Comparison of ENCODE assay signal across 18 cellular contexts in genomic region chr18:59488899-59489298, GRCh38.
DNase-seq lines count a peak whose midpoint lies in the region; ATAC-seq and TF ChIP-seq lines count a peak whose summit lies in the region.
"Had no signal": no experiment of that assay in that cellular context is flagged by ENCODE, and none has a peak within 500 bp of the region (broad histone marks: within the 10 kb centered on the region; RNA-seq: fewer than 3 reads in every experiment).

No MANE protein-coding gene starts in this region.

- intact Hi-C loops in left lung (cut with DNase I): no loop called here

- H3K27ac ChIP-seq in SK-N-SH (ENCODE audit: low read depth in 2 of 2, low read length in 1 of 2): no peak overlapping the region; a peak in 1 of 4 replicates
- no peak overlapping the region for H3K27ac ChIP-seq in Karpas-422 (ENCODE audit: low read length)
- no peak overlapping the region for H3K27ac ChIP-seq in upper lobe of left lung
- H3K27ac ChIP-seq in left lung: no peak overlapping the region
- no peak overlapping the region for H3K27ac ChIP-seq in neural progenitor cell
- H3K27ac ChIP-seq: right atrium auricular region, tibial nerve had no signal

- H3K4me1 Mint-ChIP-seq in activated CD8-positive, alpha-beta T cell treated with anti-CD3 and anti-CD28 coated beads, Interleukin-2, amount 10 ng/mL, durations not matched to agents 7 days and 5 days (ENCODE audit: low read depth): no peaks in the 10 kb centered on the region
- no peaks in the 10 kb centered on the region for H3K4me1 Mint-ChIP-seq in neural progenitor cell

- H3K9me2 ChIP-seq in SK-N-SH (no peaks in the 10 kb centered on the region), Karpas-422 (replicated peaks; ENCODE audit: insufficient read depth, low read length) (no peaks in the 10 kb centered on the region)

- H4K20me1 ChIP-seq in SK-N-SH (ENCODE audit: insufficient read depth): no peaks in the 10 kb centered on the region
- H4K20me1 ChIP-seq in Karpas-422 (ENCODE audit: insufficient read depth, low read depth, low read length): no peaks in the 10 kb centered on the region
- no peaks in the 10 kb centered on the region for H4K20me1 ChIP-seq in neural progenitor cell (ENCODE audit: low read depth)

- H3K36me3 ChIP-seq in SK-N-SH (replicated peaks in 1 of 2; ENCODE audit: control insufficient read depth in 1 of 2, insufficient read depth in 2 of 2, low read length in 1 of 2) (no peaks in the 10 kb centered on the region), Karpas-422 (ENCODE audit: insufficient read depth, low read length) (no peaks in the 10 kb centered on the region), upper lobe of left lung (no peaks in the 10 kb centered on the region), left lung (no peaks in the 10 kb centered on the region), neural progenitor cell (no peaks in the 10 kb centered on the region)
- H3K36me3 ChIP-seq: right atrium auricular region, tibial nerve had no signal

- DNase-seq in SK-N-SH (no peak), Karpas-422 (peak; percentile 45), upper lobe of left lung (no peak), left lung (no peak), neural progenitor cell (ENCODE audit: low spot score) (no peak)
- DNase-seq in activated CD8-positive, alpha-beta T cell treated with anti-CD3 and anti-CD28 coated beads, Interleukin-2, amount 10 ng/mL, durations not matched to agents 7 days and 5 days: no peak
- DNase-seq: activated CD4-positive, alpha-beta T cell treated with anti-CD3 and anti-CD28 coated beads, Interleukin-2, amount 50 U/mL, for 4 hours; amniotic stem cell; CD4-positive, alpha-beta T cell; EL; Kasumi-1; NCI-H187 treated with DMSO at 0.1 percent for 48 hours; NCI-H526; T1000 had no signal

- H3K27ac Mint-ChIP-seq in activated CD8-positive, alpha-beta T cell treated with anti-CD3 and anti-CD28 coated beads, Interleukin-2, amount 10 ng/mL, durations not matched to agents 7 days and 5 days: no peak overlapping the region
- no peak overlapping the region for H3K27ac Mint-ChIP-seq in neural progenitor cell
- H3K27ac Mint-ChIP-seq: CD4-positive, alpha-beta T cell had no signal

- H3K27me3 ChIP-seq in SK-N-SH (ENCODE audit: insufficient read depth) (no peaks in the 10 kb centered on the region), Karpas-422 (ENCODE audit: low read length) (no peaks in the 10 kb centered on the region), upper lobe of left lung (no peaks in the 10 kb centered on the region), left lung (no peaks in the 10 kb centered on the region), neural progenitor cell (no peaks in the 10 kb centered on the region)
- H3K27me3 ChIP-seq: right atrium auricular region, tibial nerve had no signal

- H3K4me3 ChIP-seq in SK-N-SH (ENCODE audit: low read depth in 2 of 2, low read length in 1 of 2) (no peak overlapping the region), Karpas-422 (ENCODE audit: low read length) (no peak overlapping the region), upper lobe of left lung (no peak overlapping the region), left lung (no peak overlapping the region), neural progenitor cell (no peak overlapping the region)
- H3K4me3 ChIP-seq: right atrium auricular region, tibial nerve had no signal

- H3K79me2 ChIP-seq in SK-N-SH (ENCODE audit: insufficient read depth) (no peaks in the 10 kb centered on the region), Karpas-422 (ENCODE audit: low read length) (no peaks in the 10 kb centered on the region), neural progenitor cell (ENCODE audit: low read depth) (no peaks in the 10 kb centered on the region)

- H3F3A ChIP-seq in SK-N-SH (replicated peaks; ENCODE audit: insufficient read depth) (no peaks in the 10 kb centered on the region), neural progenitor cell (ENCODE audit: low read depth) (no peaks in the 10 kb centered on the region)

- H3K4me1 ChIP-seq in SK-N-SH (ENCODE audit: control insufficient read depth in 1 of 2, insufficient read depth in 2 of 2, low read depth in 1 of 2, low read length in 1 of 2) (peaks cover 0 to 15% of the 10 kb centered on the region in 2 experiments; a peak in 2 of 4 replicates), Karpas-422 (ENCODE audit: low read length) (no peaks in the 10 kb centered on the region), upper lobe of left lung (peaks cover 0 to 5% (median 1%) of the 10 kb centered on the region in 4 donors), left lung (peaks cover 0 to 6% of the 10 kb centered on the region in 2 donors), neural progenitor cell (no peaks in the 10 kb centered on the region)
- H3K4me1 ChIP-seq: right atrium auricular region had no signal

- TF ChIP-seq CTCF in SK-N-SH (IDR thresholded peaks at IDR 0.05): no peak
- TF ChIP-seq CTCF in upper lobe of left lung (IDR thresholded peaks at IDR 0.05): no peak
- TF ChIP-seq CTCF in left lung (IDR thresholded peaks at IDR 0.05): no peak
- TF ChIP-seq CTCF in neural progenitor cell (IDR thresholded peaks at IDR 0.05): no peak

- H3K27me3 Mint-ChIP-seq in activated CD8-positive, alpha-beta T cell treated with anti-CD3 and anti-CD28 coated beads, Interleukin-2, amount 10 ng/mL, durations not matched to agents 7 days and 5 days (ENCODE audit: low read depth): no peaks in the 10 kb centered on the region
- H3K27me3 Mint-ChIP-seq in neural progenitor cell (ENCODE audit: insufficient read depth, low read depth): no peaks in the 10 kb centered on the region

- TF ChIP-seq POLR2A in upper lobe of left lung (IDR thresholded peaks at IDR 0.05): no peak

- no peaks in the 10 kb centered on the region for H3K9me3 ChIP-seq in SK-N-SH
- H3K9me3 ChIP-seq in Karpas-422 (ENCODE audit: low read length): no peaks in the 10 kb centered on the region
- no peaks in the 10 kb centered on the region for H3K9me3 ChIP-seq in upper lobe of left lung
- no peaks in the 10 kb centered on the region for H3K9me3 ChIP-seq in left lung
- no peaks in the 10 kb centered on the region for H3K9me3 ChIP-seq in neural progenitor cell (ENCODE audit: low read depth)
- H3K9me3 ChIP-seq: right atrium auricular region, tibial nerve had no signal

- TF ChIP-seq EP300 in SK-N-SH (IDR thresholded peaks at IDR 0.05; ENCODE audit: borderline replicate concordance in 1 of 2, low read depth in 1 of 2, low read length in 1 of 2) (no peak), upper lobe of left lung (IDR thresholded peaks at IDR 0.05) (no peak)

- H3K4me3 Mint-ChIP-seq in activated CD8-positive, alpha-beta T cell treated with anti-CD3 and anti-CD28 coated beads, Interleukin-2, amount 10 ng/mL, durations not matched to agents 7 days and 5 days: no peak overlapping the region
- no peak overlapping the region for H3K4me3 Mint-ChIP-seq in neural progenitor cell
- H3K4me3 Mint-ChIP-seq: CD4-positive, alpha-beta T cell had no signal

- ATAC-seq in SK-N-SH treated with all-trans-retinoic acid at 6 μM for 48 hours: no peak
- ATAC-seq in HG02759 (IDR thresholded peaks at IDR 0.05; ENCODE audit: unreplicated experiment): peak; percentile 49
- ATAC-seq in upper lobe of left lung (ENCODE audit: low FRiP score in 2 of 2): no peak
- ATAC-seq in left lung: no peak
- no peak for ATAC-seq in activated CD8-positive, alpha-beta T cell treated with anti-CD3 and anti-CD28 coated beads, Interleukin-2, amount 10 ng/mL, durations not matched to agents 7 days and 5 days

- H3K9ac ChIP-seq in SK-N-SH (no peak overlapping the region), Karpas-422 (ENCODE audit: low read length) (no peak overlapping the region), neural progenitor cell (no peak overlapping the region)

- POLR2A ChIA-PET in SK-N-SH (lab: Yijun Ruan, JAX): no interaction called here
- POLR2A ChIA-PET in activated CD8-positive, alpha-beta T cell treated with anti-CD3 and anti-CD28 coated beads, Interleukin-2, amount 10 ng/mL, durations not matched to agents 7 days and 5 days (lab: Charles Lee): no interaction called here

- no peaks in the 10 kb centered on the region for H3K9me3 Mint-ChIP-seq in activated CD8-positive, alpha-beta T cell treated with anti-CD3 and anti-CD28 coated beads, Interleukin-2, amount 10 ng/mL, durations not matched to agents 7 days and 5 days (ENCODE audit: insufficient read depth)
- H3K9me3 Mint-ChIP-seq in neural progenitor cell: no peaks in the 10 kb centered on the region
- H3K9me3 Mint-ChIP-seq: CD4-positive, alpha-beta T cell had no signal

- H2AFZ ChIP-seq in SK-N-SH (ENCODE audit: low read depth) (no peak overlapping the region), Karpas-422 (ENCODE audit: low read length) (no peak overlapping the region), neural progenitor cell (replicated peaks) (no peak overlapping the region)

- H3K36me3 Mint-ChIP-seq in activated CD8-positive, alpha-beta T cell treated with anti-CD3 and anti-CD28 coated beads, Interleukin-2, amount 10 ng/mL, durations not matched to agents 7 days and 5 days (ENCODE audit: low read depth): no peaks in the 10 kb centered on the region
- H3K36me3 Mint-ChIP-seq in neural progenitor cell: no peaks in the 10 kb centered on the region

- no peak overlapping the region for H3K4me2 ChIP-seq in SK-N-SH
- no peak overlapping the region for H3K4me2 ChIP-seq in Karpas-422 (ENCODE audit: low read depth, low read length, poor library complexity, severe bottlenecking)
- no peak overlapping the region for H3K4me2 ChIP-seq in neural progenitor cell

- WGBS in SK-N-SH (ENCODE audit: low lambda C conversion rate): 77% methylated on average over 2 of the region's 2 CpGs
- WGBS in upper lobe of left lung, 2 donors: 76 to 86% methylated on average over 2 of the region's 2 CpGs

- no peak for TF ChIP-seq RAD21 in SK-N-SH (IDR thresholded peaks at IDR 0.05; ENCODE audit: low read length)

- CTCF ChIA-PET in SK-N-SH (lab: Yijun Ruan, JAX): no interaction called here
- CTCF ChIA-PET in activated CD8-positive, alpha-beta T cell treated with anti-CD3 and anti-CD28 coated beads, Interleukin-2, amount 10 ng/mL, durations not matched to agents 7 days and 5 days (lab: Charles Lee): no interaction called here

TF ChIP-seq in SK-N-SH, 30 proteins besides CTCF, POLR2A, EP300 and RAD21:
- TF ChIP-seq FOSL2 (IDR thresholded peaks at IDR 0.05; ENCODE audit: borderline replicate concordance, low read depth) (no peak), GATA2 (CRISPR knock-in tag; IDR thresholded peaks at IDR 0.05) (peak; percentile 42)

TF ChIP-seq in SK-N-SH treated with all-trans-retinoic acid at 6 μM for 48 hours, 23 proteins besides CTCF, POLR2A, EP300 and RAD21 (continues in another document):
- TF ChIP-seq PPARA (CRISPR knock-in tag; IDR thresholded peaks at IDR 0.05; ENCODE audit: borderline replicate concordance): no peak
- no peak for TF ChIP-seq ZNF70 (CRISPR knock-in tag; IDR thresholded peaks at IDR 0.05)
